Comparison of ENCODE assay signal across 8 cellular contexts in genomic region chr20:38221041-38221589, GRCh38. TPM values are rescaled to one million over a fixed set of nuclear protein-coding genes. Genes with fewer than 3 reads are reported as not detected.
A peak's percentile ranks its signal among the peaks of the same experiment; 100 is the strongest.
DNase-seq lines count a peak whose midpoint lies in the region; ATAC-seq and TF ChIP-seq lines count a peak whose summit lies in the region.

No MANE protein-coding gene starts in this region.

- H3F3A ChIP-seq in DOHH2 (ENCODE audit: control insufficient read depth, insufficient read depth): no peaks in the 10 kb centered on the region

- intact Hi-C loops in left ventricle myocardium superior (cut with micrococcal nuclease) (loop anchor here (2.0 to 10.0 kb wide), 2 partner anchors 164 to 656 kb away; no protein-coding TSS in a partner anchor), sigmoid colon (cut with DNase I) (loop anchor here (1.0 to 5.0 kb wide), 3 partner anchors 54 to 654 kb away; partner anchors contain the start of gene TGM2)

- TF ChIP-seq CTCF in DOHH2 (IDR thresholded peaks at IDR 0.05; ENCODE audit: low read depth, low read length, poor library complexity, severe bottlenecking): peak; percentile 97
- peak; percentile 66 to 83 (median 76) for TF ChIP-seq CTCF in sigmoid colon (IDR thresholded peaks at IDR 0.05)

- no peaks in the 10 kb centered on the region for H3K27me3 ChIP-seq in DOHH2 (ENCODE audit: control insufficient read depth, low read length)
- H3K27me3 ChIP-seq in adipocyte (replicated peaks; ENCODE audit: control insufficient read depth, insufficient read depth, low read length): no peaks in the 10 kb centered on the region
- H3K27me3 ChIP-seq in sigmoid colon: no peaks in the 10 kb centered on the region

- no peak for TF ChIP-seq EP300 in sigmoid colon (IDR thresholded peaks at IDR 0.05)

- H3K4me3 ChIP-seq in DOHH2 (ENCODE audit: low read length) (no peak overlapping the region), adipocyte (ENCODE audit: low read length) (no peak overlapping the region), sigmoid colon (no peak overlapping the region)

- H4K20me1 ChIP-seq in DOHH2 (ENCODE audit: control insufficient read depth, insufficient read depth, low read depth, low read length): 0 out of 2 replicates have a peak, but pooled peaks cover 2% of the 10 kb centered on the region

- no peak overlapping the region for H3K4me2 ChIP-seq in DOHH2 (ENCODE audit: low read length)

- no peaks in the 10 kb centered on the region for H3K9me2 ChIP-seq in DOHH2 (replicated peaks; ENCODE audit: control insufficient read depth, low read length)

- TF ChIP-seq POLR2A in sigmoid colon (IDR thresholded peaks at IDR 0.05): no peak

- 10 to 12% methylated on average over 12 of the region's 12 CpGs for WGBS in sigmoid colon, 2 donors

- H3K36me3 ChIP-seq in DOHH2 (ENCODE audit: control insufficient read depth, low read length) (no peaks in the 10 kb centered on the region), adipocyte (ENCODE audit: control insufficient read depth, insufficient read depth, low read length, severe bottlenecking) (no peaks in the 10 kb centered on the region), sigmoid colon (peaks cover 0 to 7% (median 0%) of the 10 kb centered on the region in 4 donors)

- ATAC-seq in left ventricle myocardium superior (peak; percentile 67), HG02938 (IDR thresholded peaks at IDR 0.05; ENCODE audit: unreplicated experiment) (no peak), HG02759 (IDR thresholded peaks at IDR 0.05; ENCODE audit: unreplicated experiment) (no peak)

- H3K27ac ChIP-seq in DOHH2 (ENCODE audit: low read depth, low read length) (no peak overlapping the region), sigmoid colon (no peak overlapping the region)

- no peaks in the 10 kb centered on the region for H3K79me2 ChIP-seq in DOHH2 (ENCODE audit: control insufficient read depth, low read length)

- H3K4me1 ChIP-seq in DOHH2 (ENCODE audit: control insufficient read depth, low read length) (no peaks in the 10 kb centered on the region), adipocyte (ENCODE audit: control insufficient read depth, insufficient read depth, low read length) (peaks cover 13% of the 10 kb centered on the region), sigmoid colon (peaks cover 0 to 22% (median 8%) of the 10 kb centered on the region in 4 donors)

- no peak overlapping the region for H3K9ac ChIP-seq in adipocyte (ENCODE audit: low read length)

- H3K9me3 ChIP-seq in DOHH2 (ENCODE audit: control insufficient read depth, insufficient read depth, low read length): no peaks in the 10 kb centered on the region
- H3K9me3 ChIP-seq in adipocyte (ENCODE audit: control insufficient read depth, low read length): peaks cover 7% of the 10 kb centered on the region
- no peaks in the 10 kb centered on the region for H3K9me3 ChIP-seq in sigmoid colon

- DNase-seq in LHCN-M2 (ENCODE audit: low read depth) (peak; percentile 53), T-helper 1 cell (peak in 4 of 5 donors; percentile 44 to 59 (median 45)), adipocyte (ENCODE audit: low read depth) (peak; percentile 87), left ventricle myocardium superior (peak; percentile 79), sigmoid colon (peak; percentile 80)

RNA-seq across cellular contexts. Expression of gene KIAA1755, which starts 39.4 kb away (rescaled TPM):
- 0.17 and 0.45 TPM in 2 replicates for total RNA-seq in LHCN-M2 (2014; rRNA removed)
- polyA plus RNA-seq in LHCN-M2 (2012): 0.17 TPM
- total RNA-seq in left ventricle myocardium superior: 5.3 TPM
- total RNA-seq in sigmoid colon: 10 to 100 TPM in 3 of 4 donors, 1 to 10 TPM in 1; 9.2 to 39.1 (median 17.1) TPM
- polyA plus RNA-seq in sigmoid colon: 1 to 10 TPM in 2 of 3 donors, not detected in 1; 1.2 to 6.4 TPM

RNA-seq across cellular contexts. Expression of gene TGM2, which starts 56.0 kb away (rescaled TPM):
- total RNA-seq in LHCN-M2 (2014; rRNA removed) (6.3 and 7.4 TPM in 2 replicates), left ventricle myocardium superior (473 TPM), sigmoid colon (100 to 1,000 TPM in 2 of 4 donors, 10 to 100 TPM in 2; 14.8 to 104 (median 60.7) TPM)
- polyA plus RNA-seq in LHCN-M2 (2012): 21.7 TPM
- polyA plus RNA-seq in sigmoid colon: 10 to 100 TPM in 1 of 3 donors, 1 to 10 TPM in 2; 6.5 to 71.1 (median 7.2) TPM
